Comparison of ENCODE assay signal across 14 cellular contexts in genomic region chr15:78174398-78174797, GRCh38. TPM values are rescaled to one million over a fixed set of nuclear protein-coding genes. Genes with fewer than 3 reads are reported as not detected.
DNase-seq lines count a peak whose midpoint lies in the region.
"Had no signal": no experiment of that assay in that cellular context is flagged by ENCODE, and none has a peak within 500 bp of the region (broad histone marks: within the 10 kb centered on the region; RNA-seq: fewer than 3 reads in every experiment).

No MANE protein-coding gene starts in this region.

- H3K27ac Mint-ChIP-seq in activated T-helper 2 cell treated with anti-CD3 and anti-CD28 coated beads, Interferon-gamma antibody, Interleukin-2, Interleukin-4, amounts not matched to agents 10 μg/mL and 5 μg/mL and 100 μg/mL, durations not matched to agents 14 hours and 24 hours and 36 hours = peak overlapping the region; percentile 20

- H3K4me3 Mint-ChIP-seq in activated T-helper 2 cell treated with anti-CD3 and anti-CD28 coated beads, Interferon-gamma antibody, Interleukin-2, Interleukin-4, amounts not matched to agents 10 μg/mL and 5 μg/mL and 100 μg/mL, durations not matched to agents 14 hours and 24 hours and 36 hours (ENCODE audit: low read depth) = no peak overlapping the region
- H3K4me3 Mint-ChIP-seq: stimulated activated naive CD8-positive, alpha-beta T cell treated with anti-CD3 and anti-CD28 coated beads, Interleukin-15, Interleukin-2, amounts not matched to agents 100 ng/mL and 50 ng/mL, for 24 hours had no signal

- H3K36me3 Mint-ChIP-seq in activated T-helper 2 cell treated with anti-CD3 and anti-CD28 coated beads, Interferon-gamma antibody, Interleukin-2, Interleukin-4, amounts not matched to agents 10 μg/mL and 5 μg/mL and 100 μg/mL, durations not matched to agents 14 hours and 24 hours and 36 hours (ENCODE audit: low read depth) = peaks cover 46% of the 10 kb centered on the region

- peaks cover 43% of the 10 kb centered on the region for H3K4me1 Mint-ChIP-seq in activated T-helper 2 cell treated with anti-CD3 and anti-CD28 coated beads, Interferon-gamma antibody, Interleukin-2, Interleukin-4, amounts not matched to agents 10 μg/mL and 5 μg/mL and 100 μg/mL, durations not matched to agents 14 hours and 24 hours and 36 hours (ENCODE audit: low read depth)

- in situ Hi-C loops in KBM-7 (cut with MboI; ENCODE audit: low pct_unique_long_range_greater_than_20kb, low sequenced_read_pairs) = no loop called here

- no peaks in the 10 kb centered on the region for H3K9me3 Mint-ChIP-seq in activated T-helper 2 cell treated with anti-CD3 and anti-CD28 coated beads, Interferon-gamma antibody, Interleukin-2, Interleukin-4, amounts not matched to agents 10 μg/mL and 5 μg/mL and 100 μg/mL, durations not matched to agents 14 hours and 24 hours and 36 hours
- H3K9me3 Mint-ChIP-seq: stimulated activated naive CD8-positive, alpha-beta T cell treated with anti-CD3 and anti-CD28 coated beads, Interleukin-15, Interleukin-2, amounts not matched to agents 100 ng/mL and 50 ng/mL, for 24 hours had no signal

- intact Hi-C loops in activated T-helper 2 cell treated with anti-CD3 and anti-CD28 coated beads, Interferon-gamma antibody, Interleukin-2, Interleukin-4, amounts not matched to agents 10 μg/mL and 5 μg/mL and 100 μg/mL, durations not matched to agents 14 hours and 24 hours and 36 hours (cut with micrococcal nuclease) = no loop called here

- DNase-seq in GF-D8 (lab: John Stamatoyannopoulos, UW) = peak; percentile 34
- peak; percentile 76 for DNase-seq in KBM-7
- DNase-seq in activated T-helper 2 cell treated with anti-CD3 and anti-CD28 coated beads, Interferon-gamma antibody, Interleukin-2, Interleukin-4, amounts not matched to agents 10 μg/mL and 5 μg/mL and 100 μg/mL, durations not matched to agents 14 hours and 24 hours and 36 hours (ENCODE audit: low spot score) = no peak
- peak; percentile 34 for DNase-seq in stimulated activated CD8-positive, alpha-beta memory T cell treated with anti-CD3 and anti-CD28 coated beads, Interleukin-4, amount 100 ng/mL, for 48 hours
- DNase-seq in HuH-7 (ENCODE audit: low spot score) = no peak
- no peak for DNase-seq in retina
- no peak for DNase-seq in NCI-H226
- DNase-seq: activated T-cell treated with anti-CD3 and anti-CD28 coated beads, Interleukin-2, amount 50 U/mL, for 48 hours; cortex of kidney; EL; NCI-H2029 treated with DMSO at 0.1 percent for 48 hours; NCI-H526 treated with DMSO at 0.1 percent for 48 hours; occipital lobe had no signal

- H3K27me3 Mint-ChIP-seq in activated T-helper 2 cell treated with anti-CD3 and anti-CD28 coated beads, Interferon-gamma antibody, Interleukin-2, Interleukin-4, amounts not matched to agents 10 μg/mL and 5 μg/mL and 100 μg/mL, durations not matched to agents 14 hours and 24 hours and 36 hours (ENCODE audit: low read depth) = no peaks in the 10 kb centered on the region
- H3K27me3 Mint-ChIP-seq: stimulated activated naive CD8-positive, alpha-beta T cell treated with anti-CD3 and anti-CD28 coated beads, Interleukin-15, Interleukin-2, amounts not matched to agents 100 ng/mL and 50 ng/mL, for 24 hours had no signal

RNA-seq across cellular contexts. Expression of gene IDH3A, which starts 25.2 kb away (rescaled TPM):
- 132 and 152 TPM in 2 replicates for total RNA-seq in activated T-helper 2 cell treated with anti-CD3 and anti-CD28 coated beads, Interferon-gamma antibody, Interleukin-2, Interleukin-4, amounts not matched to agents 10 μg/mL and 5 μg/mL and 100 μg/mL, durations not matched to agents 14 hours and 24 hours and 36 hours

RNA-seq across cellular contexts. Expression of gene CIB2, which starts 43.2 kb away (rescaled TPM):
- total RNA-seq in activated T-helper 2 cell treated with anti-CD3 and anti-CD28 coated beads, Interferon-gamma antibody, Interleukin-2, Interleukin-4, amounts not matched to agents 10 μg/mL and 5 μg/mL and 100 μg/mL, durations not matched to agents 14 hours and 24 hours and 36 hours = 1.8 and 2.2 TPM in 2 replicates

RNA-seq across cellular contexts. Expression of gene ACSBG1, which starts 60.0 kb away (rescaled TPM):
- 0.64 and 0.96 TPM in 2 replicates for total RNA-seq in activated T-helper 2 cell treated with anti-CD3 and anti-CD28 coated beads, Interferon-gamma antibody, Interleukin-2, Interleukin-4, amounts not matched to agents 10 μg/mL and 5 μg/mL and 100 μg/mL, durations not matched to agents 14 hours and 24 hours and 36 hours

Comparison
In these comparisons a context has a peak if more than half of its experiments do, and no peak if none do; other contexts are left out.
1. DNase-seq: peak in GF-D8 (single experiment), KBM-7 (single experiment) and stimulated activated CD8-positive, alpha-beta memory T cell treated with anti-CD3 and anti-CD28 coated beads, Interleukin-4, amount 100 ng/mL, for 48 hours (single experiment); none in activated T-helper 2 cell treated with anti-CD3 and anti-CD28 coated beads, Interferon-gamma antibody, Interleukin-2, Interleukin-4, amounts not matched to agents 10 μg/mL and 5 μg/mL and 100 μg/mL, durations not matched to agents 14 hours and 24 hours and 36 hours (single experiment), HuH-7 (single experiment), retina (single experiment) and NCI-H226 (single experiment).